In the genomic region with DNA sequence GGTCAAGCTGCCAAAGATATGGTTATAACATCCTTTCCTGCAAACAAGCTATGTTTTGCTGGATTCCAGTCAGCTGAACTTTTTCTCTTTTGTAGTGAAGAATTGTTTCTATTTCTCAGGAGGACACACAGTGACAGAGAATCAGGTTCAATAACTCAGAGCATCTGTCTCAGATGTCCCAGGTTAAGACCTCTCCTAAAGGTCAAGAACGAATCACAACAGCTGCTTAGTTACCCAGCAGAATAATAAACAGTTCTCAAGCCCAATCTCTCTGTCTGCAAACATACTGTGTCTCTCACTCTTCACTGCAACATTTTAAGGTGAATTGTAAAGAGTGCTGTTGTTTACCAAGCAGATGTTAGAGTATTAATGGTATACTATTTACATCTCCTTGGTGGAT, we compare ENCODE assay signal across 1 cellular context.
TF ChIP-seq lines count a peak whose summit lies in the region.

No MANE protein-coding gene starts in this region.

TF ChIP-seq in WTC11, 78 proteins besides CTCF, POLR2A, EP300 and RAD21 (continued from another document):
- TF ChIP-seq, protein P1, sequence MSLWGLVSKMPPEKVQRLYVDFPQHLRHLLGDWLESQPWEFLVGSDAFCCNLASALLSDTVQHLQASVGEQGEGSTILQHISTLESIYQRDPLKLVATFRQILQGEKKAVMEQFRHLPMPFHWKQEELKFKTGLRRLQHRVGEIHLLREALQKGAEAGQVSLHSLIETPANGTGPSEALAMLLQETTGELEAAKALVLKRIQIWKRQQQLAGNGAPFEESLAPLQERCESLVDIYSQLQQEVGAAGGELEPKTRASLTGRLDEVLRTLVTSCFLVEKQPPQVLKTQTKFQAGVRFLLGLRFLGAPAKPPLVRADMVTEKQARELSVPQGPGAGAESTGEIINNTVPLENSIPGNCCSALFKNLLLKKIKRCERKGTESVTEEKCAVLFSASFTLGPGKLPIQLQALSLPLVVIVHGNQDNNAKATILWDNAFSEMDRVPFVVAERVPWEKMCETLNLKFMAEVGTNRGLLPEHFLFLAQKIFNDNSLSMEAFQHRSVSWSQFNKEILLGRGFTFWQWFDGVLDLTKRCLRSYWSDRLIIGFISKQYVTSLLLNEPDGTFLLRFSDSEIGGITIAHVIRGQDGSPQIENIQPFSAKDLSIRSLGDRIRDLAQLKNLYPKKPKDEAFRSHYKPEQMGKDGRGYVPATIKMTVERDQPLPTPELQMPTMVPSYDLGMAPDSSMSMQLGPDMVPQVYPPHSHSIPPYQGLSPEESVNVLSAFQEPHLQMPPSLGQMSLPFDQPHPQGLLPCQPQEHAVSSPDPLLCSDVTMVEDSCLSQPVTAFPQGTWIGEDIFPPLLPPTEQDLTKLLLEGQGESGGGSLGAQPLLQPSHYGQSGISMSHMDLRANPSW (CRISPR knock-in tag; conservative IDR thresholded peaks at IDR 0.05; ENCODE audit: low read depth) = no peak
- TF ChIP-seq GABPB1 (CRISPR knock-in tag; IDR thresholded peaks at IDR 0.05) (no peak), ZNF317 (CRISPR knock-in tag; IDR thresholded peaks at IDR 0.05; ENCODE audit: borderline replicate concordance, low read depth) (no peak), SOX15 (CRISPR knock-in tag; IDR thresholded peaks at IDR 0.05) (no peak), HMGA2 (CRISPR knock-in tag; IDR thresholded peaks at IDR 0.05) (no peak), PRDM15 (CRISPR knock-in tag; IDR thresholded peaks at IDR 0.05) (no peak), GRHL2 (CRISPR knock-in tag; IDR thresholded peaks at IDR 0.05; ENCODE audit: insufficient replicate concordance, severe bottlenecking) (no peak), NFATC4 (CRISPR knock-in tag; IDR thresholded peaks at IDR 0.05) (no peak), JAZF1 (CRISPR knock-in tag; IDR thresholded peaks at IDR 0.05) (no peak)
- TF ChIP-seq, protein P2, sequence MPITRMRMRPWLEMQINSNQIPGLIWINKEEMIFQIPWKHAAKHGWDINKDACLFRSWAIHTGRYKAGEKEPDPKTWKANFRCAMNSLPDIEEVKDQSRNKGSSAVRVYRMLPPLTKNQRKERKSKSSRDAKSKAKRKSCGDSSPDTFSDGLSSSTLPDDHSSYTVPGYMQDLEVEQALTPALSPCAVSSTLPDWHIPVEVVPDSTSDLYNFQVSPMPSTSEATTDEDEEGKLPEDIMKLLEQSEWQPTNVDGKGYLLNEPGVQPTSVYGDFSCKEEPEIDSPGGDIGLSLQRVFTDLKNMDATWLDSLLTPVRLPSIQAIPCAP (CRISPR knock-in tag; IDR thresholded peaks at IDR 0.05) = no peak
